ENCODE assay signal across 8 cellular contexts in the genomic region with DNA sequence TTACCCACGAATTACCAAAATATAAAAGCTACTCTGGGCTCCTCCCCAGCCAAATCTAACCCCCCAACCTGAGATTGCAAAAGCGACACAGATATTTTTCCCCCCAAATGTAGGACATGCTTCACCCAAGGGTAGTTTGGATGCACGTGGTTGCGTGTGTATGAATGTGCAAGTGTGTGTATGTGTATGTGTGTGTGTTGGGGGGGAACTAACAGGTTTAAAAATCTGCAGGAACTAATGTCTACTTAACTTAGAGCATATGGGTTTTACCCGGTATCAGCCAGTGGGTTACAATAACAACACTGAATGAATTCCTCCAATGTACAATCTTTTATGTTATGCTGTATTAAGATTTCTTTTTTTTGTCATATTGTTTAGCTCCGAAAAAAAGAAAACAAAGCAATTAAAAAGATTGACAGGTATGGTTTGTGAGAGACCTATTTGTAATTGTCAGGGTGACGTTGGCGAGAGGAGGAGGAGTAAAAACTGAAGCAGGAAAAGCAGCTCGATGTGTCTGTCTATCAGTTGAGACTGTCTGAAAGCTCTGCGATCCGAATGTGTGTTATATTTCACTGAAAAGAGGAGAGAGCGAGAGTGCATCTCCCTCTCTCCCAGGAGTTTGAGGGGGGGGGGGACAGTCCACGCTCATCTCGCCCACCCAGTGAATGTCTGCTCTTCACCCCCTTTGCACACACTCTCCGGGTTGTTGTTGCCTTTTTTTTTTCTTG. TPM values are rescaled to one million over a fixed set of nuclear protein-coding genes. Genes with fewer than 3 reads are reported as not detected.
DNase-seq lines count a peak whose midpoint lies in the region; ATAC-seq and TF ChIP-seq lines count a peak whose summit lies in the region.

A gene with protein sequence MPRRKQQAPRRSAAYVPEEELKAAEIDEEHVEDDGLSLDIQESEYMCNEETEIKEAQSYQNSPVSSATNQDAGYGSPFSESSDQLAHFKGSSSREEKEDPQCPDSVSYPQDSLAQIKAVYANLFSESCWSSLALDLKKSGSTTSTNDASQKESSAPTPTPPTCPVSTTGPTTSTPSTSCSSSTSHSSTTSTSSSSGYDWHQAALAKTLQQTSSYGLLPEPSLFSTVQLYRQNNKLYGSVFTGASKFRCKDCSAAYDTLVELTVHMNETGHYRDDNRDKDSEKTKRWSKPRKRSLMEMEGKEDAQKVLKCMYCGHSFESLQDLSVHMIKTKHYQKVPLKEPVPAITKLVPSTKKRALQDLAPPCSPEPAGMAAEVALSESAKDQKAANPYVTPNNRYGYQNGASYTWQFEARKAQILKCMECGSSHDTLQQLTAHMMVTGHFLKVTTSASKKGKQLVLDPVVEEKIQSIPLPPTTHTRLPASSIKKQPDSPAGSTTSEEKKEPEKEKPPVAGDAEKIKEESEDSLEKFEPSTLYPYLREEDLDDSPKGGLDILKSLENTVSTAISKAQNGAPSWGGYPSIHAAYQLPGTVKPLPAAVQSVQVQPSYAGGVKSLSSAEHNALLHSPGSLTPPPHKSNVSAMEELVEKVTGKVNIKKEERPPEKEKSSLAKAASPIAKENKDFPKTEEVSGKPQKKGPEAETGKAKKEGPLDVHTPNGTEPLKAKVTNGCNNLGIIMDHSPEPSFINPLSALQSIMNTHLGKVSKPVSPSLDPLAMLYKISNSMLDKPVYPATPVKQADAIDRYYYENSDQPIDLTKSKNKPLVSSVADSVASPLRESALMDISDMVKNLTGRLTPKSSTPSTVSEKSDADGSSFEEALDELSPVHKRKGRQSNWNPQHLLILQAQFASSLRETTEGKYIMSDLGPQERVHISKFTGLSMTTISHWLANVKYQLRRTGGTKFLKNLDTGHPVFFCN (N-terminal part only) (plus strand): TSS at position 524 of the 728 bp plus-strand sequence. CDS start 1,080 bp downstream, outside the sequence.

- intact Hi-C loops in activated CD8-positive, alpha-beta T cell treated with anti-CD3 and anti-CD28 coated beads for 36 hours (cut with micrococcal nuclease), result loop anchor here (5.0 kb wide), 1 partner anchor 37 kb away; no protein-coding TSS in a partner anchor

- peaks cover 56% of the 10 kb centered on the region for H3K4me1 Mint-ChIP-seq in activated CD8-positive, alpha-beta T cell treated with anti-CD3 and anti-CD28 coated beads for 36 hours (ENCODE audit: low read depth)
- peaks cover 24% of the 10 kb centered on the region for H3K4me1 Mint-ChIP-seq in memory B cell
- H3K4me1 Mint-ChIP-seq in stimulated activated naive CD8-positive, alpha-beta T cell treated with anti-CD3 and anti-CD28 coated beads, Interleukin-15, Interleukin-2, amounts not matched to agents 100 ng/mL and 50 ng/mL, for 24 hours (ENCODE audit: low read depth), result peaks cover 67% of the 10 kb centered on the region

- CTCF ChIA-PET in activated CD8-positive, alpha-beta T cell treated with anti-CD3 and anti-CD28 coated beads for 36 hours (lab: Charles Lee), result interaction anchor here (0.7 to 1.2 kb wide), 5 partner anchors 12 to 433 kb away, joined by 3 to 4 read pairs (median 3); no protein-coding TSS in a partner anchor

- POLR2A ChIA-PET in activated CD8-positive, alpha-beta T cell treated with anti-CD3 and anti-CD28 coated beads for 36 hours (lab: Charles Lee), result interaction anchor here (0.7 to 3.0 kb wide), 7 partner anchors 15 to 612 kb away, joined by 3 to 19 read pairs (median 8); a partner anchor contains a TSS

- H3K27me3 Mint-ChIP-seq in activated CD8-positive, alpha-beta T cell treated with anti-CD3 and anti-CD28 coated beads for 36 hours, result peaks cover 12% of the 10 kb centered on the region
- no peaks in the 10 kb centered on the region for H3K27me3 Mint-ChIP-seq in memory B cell
- peaks cover 2% of the 10 kb centered on the region for H3K27me3 Mint-ChIP-seq in stimulated activated naive CD8-positive, alpha-beta T cell treated with anti-CD3 and anti-CD28 coated beads, Interleukin-15, Interleukin-2, amounts not matched to agents 100 ng/mL and 50 ng/mL, for 24 hours

- peak within 1 kb of the TSS; percentile 98 for H3K27ac Mint-ChIP-seq in activated CD8-positive, alpha-beta T cell treated with anti-CD3 and anti-CD28 coated beads for 36 hours
- peak within 1 kb of the TSS; percentile 92 for H3K27ac Mint-ChIP-seq in memory B cell
- peak within 1 kb of the TSS; percentile 95 for H3K27ac Mint-ChIP-seq in stimulated activated naive CD8-positive, alpha-beta T cell treated with anti-CD3 and anti-CD28 coated beads, Interleukin-15, Interleukin-2, amounts not matched to agents 100 ng/mL and 50 ng/mL, for 24 hours

- peaks cover 12% of the 10 kb centered on the region for H3K36me3 Mint-ChIP-seq in activated CD8-positive, alpha-beta T cell treated with anti-CD3 and anti-CD28 coated beads for 36 hours (ENCODE audit: low read depth)
- peaks cover 2% of the 10 kb centered on the region for H3K36me3 Mint-ChIP-seq in memory B cell
- H3K36me3 Mint-ChIP-seq in stimulated activated naive CD8-positive, alpha-beta T cell treated with anti-CD3 and anti-CD28 coated beads, Interleukin-15, Interleukin-2, amounts not matched to agents 100 ng/mL and 50 ng/mL, for 24 hours (ENCODE audit: low read depth), result peaks cover 4% of the 10 kb centered on the region

- in situ Hi-C loops in Caki2 (cut with HindIII; ENCODE audit: low pct_unique_long_range_greater_than_20kb, low sequenced_read_pairs) (no loop called here), endometrial microvascular endothelial cells (cut with HindIII; ENCODE audit: inconsistent ontology term, low pct_unique_long_range_greater_than_20kb, low sequenced_read_pairs) (no loop called here)

- ATAC-seq in GM19468 (IDR thresholded peaks at IDR 0.05; ENCODE audit: extremely low read depth, unreplicated experiment) (peak; percentile 28), memory B cell (ENCODE audit: low read depth) (peak; percentile 56)
- ATAC-seq in activated CD8-positive, alpha-beta T cell treated with anti-CD3 and anti-CD28 coated beads for 36 hours, result peak; percentile 47

- H3K4me3 Mint-ChIP-seq in activated CD8-positive, alpha-beta T cell treated with anti-CD3 and anti-CD28 coated beads for 36 hours, result peak within 1 kb of the TSS; percentile 93
- peak within 1 kb of the TSS; percentile 98 for H3K4me3 Mint-ChIP-seq in memory B cell
- H3K4me3 Mint-ChIP-seq in stimulated activated naive CD8-positive, alpha-beta T cell treated with anti-CD3 and anti-CD28 coated beads, Interleukin-15, Interleukin-2, amounts not matched to agents 100 ng/mL and 50 ng/mL, for 24 hours, result peak within 1 kb of the TSS; percentile 92

- DNase-seq in Caki2 (ENCODE audit: low read depth), result peak; percentile 72
- peak; percentile 71 for DNase-seq in HPDE6-E6E7 (ENCODE audit: extremely low spot score)
- peak; percentile 62 for DNase-seq in NCI-H82 (lab: John Stamatoyannopoulos, UW)
- DNase-seq in activated CD8-positive, alpha-beta T cell treated with anti-CD3 and anti-CD28 coated beads for 36 hours, result peak; percentile 81
- DNase-seq in memory B cell (ENCODE audit: low spot score in 2 of 2), result peak; percentile 30 to 48

- TF ChIP-seq CTCF in activated CD8-positive, alpha-beta T cell treated with anti-CD3 and anti-CD28 coated beads for 36 hours (IDR thresholded peaks at IDR 0.05), result no peak

- no peaks in the 10 kb centered on the region for H3K9me3 Mint-ChIP-seq in activated CD8-positive, alpha-beta T cell treated with anti-CD3 and anti-CD28 coated beads for 36 hours
- H3K9me3 Mint-ChIP-seq in memory B cell, result no peaks in the 10 kb centered on the region
- H3K9me3 Mint-ChIP-seq in stimulated activated naive CD8-positive, alpha-beta T cell treated with anti-CD3 and anti-CD28 coated beads, Interleukin-15, Interleukin-2, amounts not matched to agents 100 ng/mL and 50 ng/mL, for 24 hours, result no peaks in the 10 kb centered on the region

RNA-seq across cellular contexts. Expression of the gene that starts here (rescaled TPM):
- total RNA-seq in Caki2 (2014; rRNA removed; shearing (Covaris generic); ENCODE audit: low replicate concordance), result 9.2 and 10.4 TPM in 2 replicates
- total RNA-seq in activated CD8-positive, alpha-beta T cell treated with anti-CD3 and anti-CD28 coated beads for 36 hours, result 10 to 100 TPM; 10.8 to 11.0 TPM
- total RNA-seq in endometrial microvascular endothelial cells (ENCODE audit: inconsistent ontology term), result 11.0 TPM

Comparison
In these comparisons a context has a peak if more than half of its experiments do, and no peak if none do; other contexts are left out.
1. Peak in every context shown above with its lines: DNase-seq and ATAC-seq.